Comparison of ENCODE assay signal across 25 cellular contexts in genomic region chr1:22470227-22470626, GRCh38.
"Had no signal": no experiment of that assay in that cellular context is flagged by ENCODE, and none has a peak within 500 bp of the region (broad histone marks: within the 10 kb centered on the region; RNA-seq: fewer than 3 reads in every experiment).

No MANE protein-coding gene starts in this region.

- H3K4me3 Mint-ChIP-seq: activated B cell treated with CpG ODN at 0.5 μM for 24 hours; activated CD4-positive, alpha-beta memory T cell treated with anti-CD3 and anti-CD28 coated beads for 36 hours; activated naive CD8-positive, alpha-beta T cell treated with anti-CD3 and anti-CD28 coated beads for 36 hours; activated T-helper 1 cell treated with anti-CD3 and anti-CD28 coated beads, Interleukin-12 subunit alpha, Interleukin-12 subunit beta, Interleukin-2, Interleukin-4 antibody, amounts not matched to agents 30 ng/mL and 10 ng/mL and 1 ng/mL, durations not matched to agents 14 hours and 24 hours and 36 hours; central memory CD8-positive, alpha-beta T cell; neural progenitor cell; stimulated activated memory B cell treated with anti-CD40 and anti-IgM and Interleukin-4, amounts not matched to agents 10 μg/mL and 1 μg/mL and 100 μg/mL, for 72 hours had no signal

- H3K27ac ChIP-seq: brain microvascular endothelial cell, coronary artery, left lung, neural progenitor cell, ovary, thoracic aorta had no signal

- H3K9ac ChIP-seq: neural progenitor cell had no signal

- H3K36me3 Mint-ChIP-seq: neural progenitor cell had no signal

- H3K27ac Mint-ChIP-seq: activated B cell treated with CpG ODN at 0.5 μM for 24 hours; activated CD4-positive, alpha-beta memory T cell treated with anti-CD3 and anti-CD28 coated beads for 36 hours; activated naive CD8-positive, alpha-beta T cell treated with anti-CD3 and anti-CD28 coated beads for 36 hours; activated T-helper 1 cell treated with anti-CD3 and anti-CD28 coated beads, Interleukin-12 subunit alpha, Interleukin-12 subunit beta, Interleukin-2, Interleukin-4 antibody, amounts not matched to agents 30 ng/mL and 10 ng/mL and 1 ng/mL, durations not matched to agents 14 hours and 24 hours and 36 hours; neural progenitor cell; stimulated activated memory B cell treated with anti-CD40 and anti-IgM and Interleukin-4, amounts not matched to agents 10 μg/mL and 1 μg/mL and 100 μg/mL, for 72 hours had no signal

- H3K9me3 ChIP-seq: ovary, thoracic aorta had no signal

- H3K4me3 ChIP-seq: coronary artery, left lung, neural progenitor cell, ovary, thoracic aorta had no signal

- H3K4me1 ChIP-seq: left lung, neural progenitor cell had no signal

- ATAC-seq: left lung; sciatic nerve; stimulated activated memory B cell treated with anti-CD40 and anti-IgM and Interleukin-4, amounts not matched to agents 10 μg/mL and 1 μg/mL and 100 μg/mL, for 72 hours had no signal

- H3K27me3 ChIP-seq: brain microvascular endothelial cell, left lung, neural progenitor cell, ovary had no signal

- H3K27me3 Mint-ChIP-seq: activated B cell treated with CpG ODN at 0.5 μM for 24 hours; activated CD4-positive, alpha-beta memory T cell treated with anti-CD3 and anti-CD28 coated beads for 36 hours; activated naive CD8-positive, alpha-beta T cell treated with anti-CD3 and anti-CD28 coated beads for 36 hours; central memory CD8-positive, alpha-beta T cell; stimulated activated memory B cell treated with anti-CD40 and anti-IgM and Interleukin-4, amounts not matched to agents 10 μg/mL and 1 μg/mL and 100 μg/mL, for 72 hours had no signal

- H3K9me3 Mint-ChIP-seq: activated B cell treated with CpG ODN at 0.5 μM for 24 hours; activated naive CD8-positive, alpha-beta T cell treated with anti-CD3 and anti-CD28 coated beads for 36 hours; activated T-helper 1 cell treated with anti-CD3 and anti-CD28 coated beads, Interleukin-12 subunit alpha, Interleukin-12 subunit beta, Interleukin-2, Interleukin-4 antibody, amounts not matched to agents 30 ng/mL and 10 ng/mL and 1 ng/mL, durations not matched to agents 14 hours and 24 hours and 36 hours; central memory CD8-positive, alpha-beta T cell; neural progenitor cell had no signal

- H2AFZ ChIP-seq: neural progenitor cell had no signal

- H3K4me2 ChIP-seq: neural progenitor cell had no signal

- FAIRE-seq: endometrium, frontal cortex, kidney, TTC549, urothelium cell line had no signal

- H3K36me3 ChIP-seq: brain microvascular endothelial cell, neural progenitor cell, ovary, thoracic aorta had no signal

- DNase-seq: activated B cell treated with CpG ODN at 0.5 μM for 24 hours; activated CD4-positive, alpha-beta memory T cell treated with anti-CD3 and anti-CD28 coated beads for 36 hours; activated CD4-positive, alpha-beta T cell treated with anti-CD3 and anti-CD28 coated beads for 4 hours; activated gamma-delta T cell treated with Interleukin-2 at 50 U/mL for 16 hours; activated naive CD8-positive, alpha-beta T cell treated with anti-CD3 and anti-CD28 coated beads for 36 hours; activated T-cell treated with anti-CD3 and anti-CD28 coated beads for 4 hours; brain microvascular endothelial cell; erythroblast; kidney; left lung; mammary epithelial cell; stimulated activated CD4-positive, alpha-beta T cell treated with anti-CD3 and anti-CD28 coated beads, Interleukin-4, amount 100 ng/mL, for 4 hours; SW 1271 had no signal
